ENCODE assay signal across 14 cellular contexts in genomic region chr12:123744836-123745235, GRCh38. TPM values are rescaled to one million over a fixed set of nuclear protein-coding genes. Genes with fewer than 3 reads are reported as not detected.
DNase-seq lines count a peak whose midpoint lies in the region; ATAC-seq, FAIRE-seq and TF ChIP-seq lines count a peak whose summit lies in the region.
"Had no signal": no experiment of that assay in that cellular context is flagged by ENCODE, and none has a peak within 500 bp of the region (broad histone marks: within the 10 kb centered on the region; RNA-seq: fewer than 3 reads in every experiment).

No MANE protein-coding gene starts in this region.

- H3K4me1 Mint-ChIP-seq in CD8-positive, alpha-beta memory T cell: peaks cover 9 to 13% (median 12%) of the 10 kb centered on the region in 3 donors
- H3K4me1 Mint-ChIP-seq: mesothelial cell of epicardium had no signal

- no peaks in the 10 kb centered on the region for H3K79me2 ChIP-seq in keratinocyte (ENCODE audit: control insufficient read depth, insufficient read depth, low read length)

- no peak overlapping the region for H3K27ac Mint-ChIP-seq in CD8-positive, alpha-beta memory T cell
- H3K27ac Mint-ChIP-seq: mesothelial cell of epicardium had no signal

- no peaks in the 10 kb centered on the region for H3K9me1 ChIP-seq in keratinocyte (ENCODE audit: control insufficient read depth, extremely low read depth, insufficient read depth, low read length)

- H3K27me3 ChIP-seq in BE2C (no peaks in the 10 kb centered on the region), keratinocyte (ENCODE audit: control insufficient read depth, extremely low read depth, insufficient read depth, low read length) (no peaks in the 10 kb centered on the region)
- H3K27me3 ChIP-seq in CD8-positive, alpha-beta memory T cell (ENCODE audit: insufficient read depth, low read length, poor library complexity, severe bottlenecking): no peaks in the 10 kb centered on the region
- H3K27me3 ChIP-seq: suprapubic skin had no signal

- H3K36me3 Mint-ChIP-seq in CD8-positive, alpha-beta memory T cell: peaks cover 0 to 82% (median 30%) of the 10 kb centered on the region in 3 donors

- CTCF ChIA-PET in CD8-positive, alpha-beta memory T cell (lab: Charles Lee): no interaction called here

- H3K36me3 ChIP-seq in BE2C: peaks cover 34% of the 10 kb centered on the region
- peaks cover 16 to 19% of the 10 kb centered on the region in 2 experiments for H3K36me3 ChIP-seq in keratinocyte (ENCODE audit: control insufficient read depth in 2 of 2, extremely low read depth in 1 of 2, insufficient read depth in 2 of 2, low read length in 2 of 2)
- peaks cover 35% of the 10 kb centered on the region for H3K36me3 ChIP-seq in CD8-positive, alpha-beta memory T cell (ENCODE audit: insufficient read depth, low read length)

- no peak overlapping the region for H3K4me3 ChIP-seq in BE2C (ENCODE audit: low read depth, low read length)
- no peak overlapping the region for H3K4me3 ChIP-seq in GM12875 (ENCODE audit: low read depth, low read length)
- no peak overlapping the region for H3K4me3 ChIP-seq in keratinocyte (ENCODE audit: control insufficient read depth in 2 of 3, extremely low read depth in 1 of 3, insufficient read depth in 2 of 3, low read depth in 1 of 3, low read length in 3 of 3)
- H3K4me3 ChIP-seq in CD8-positive, alpha-beta memory T cell (ENCODE audit: low read length): no peak overlapping the region
- H3K4me3 ChIP-seq: suprapubic skin had no signal

- no peak overlapping the region for H3K4me3 Mint-ChIP-seq in CD8-positive, alpha-beta memory T cell
- H3K4me3 Mint-ChIP-seq: mesothelial cell of epicardium had no signal

- DNase-seq in BE2C (peak; percentile 55), UCSD-AML1 (lab: John Stamatoyannopoulos, UW; ENCODE audit: unreplicated experiment) (peak; percentile 42), keratinocyte (ENCODE audit: low read depth, low spot score) (no peak), hippocampal formation (lab: John Stamatoyannopoulos, UW) (no peak), NCI-H187 (lab: John Stamatoyannopoulos, UW) (no peak)
- DNase-seq in CD8-positive, alpha-beta memory T cell: no peak
- DNase-seq: activated CD4-positive, alpha-beta T cell treated with anti-CD3 and anti-CD28 coated beads for 1 hour; NCI-H345; SHP77 treated with DMSO at 0.1 percent for 48 hours had no signal

- H3K27me3 Mint-ChIP-seq in CD8-positive, alpha-beta memory T cell: no peaks in the 10 kb centered on the region

- H4K20me1 ChIP-seq in keratinocyte (ENCODE audit: control insufficient read depth, extremely low read depth, insufficient read depth, low read length): no peaks in the 10 kb centered on the region

- no peaks in the 10 kb centered on the region for H3K9me3 ChIP-seq in BE2C
- no peaks in the 10 kb centered on the region for H3K9me3 ChIP-seq in keratinocyte (ENCODE audit: control insufficient read depth, low read depth, low read length)
- no peaks in the 10 kb centered on the region for H3K9me3 ChIP-seq in CD8-positive, alpha-beta memory T cell (ENCODE audit: low read length)
- H3K9me3 ChIP-seq: suprapubic skin had no signal

- TF ChIP-seq CTCF in BE2C (IDR thresholded peaks at IDR 0.05; ENCODE audit: low read depth, low read length): peak; percentile 65
- TF ChIP-seq CTCF in GM12875 (IDR thresholded peaks at IDR 0.05; ENCODE audit: borderline replicate concordance, insufficient read depth, low read depth, low read length): 0 out of 2 replicates have a peak, but pooled peaks have one; percentile 25
- TF ChIP-seq CTCF in keratinocyte (optimal IDR thresholded peaks at IDR 0.05 in 1 of 3, IDR thresholded peaks at IDR 0.05 in 1 of 3, conservative IDR thresholded peaks at IDR 0.05 in 1 of 3; ENCODE audit: extremely low read depth in 1 of 3, insufficient read depth in 2 of 3, low read length in 3 of 3): peak in 2 of 3 experiments; percentile 10 to 40

- H3K4me1 ChIP-seq in BE2C (no peaks in the 10 kb centered on the region), keratinocyte (ENCODE audit: control insufficient read depth, extremely low read depth, insufficient read depth, low read length) (no peaks in the 10 kb centered on the region)
- peaks cover 17% of the 10 kb centered on the region for H3K4me1 ChIP-seq in CD8-positive, alpha-beta memory T cell (ENCODE audit: insufficient read depth, low read length)
- H3K4me1 ChIP-seq: suprapubic skin had no signal

- dilution Hi-C loops in keratinocyte (cut with MboI; ENCODE audit: extremely low pct_ligation_motif_present, low sequenced_read_pairs): no loop called here

- H3K27ac ChIP-seq in keratinocyte (ENCODE audit: control insufficient read depth, insufficient read depth, low read length): no peak overlapping the region
- no peak overlapping the region for H3K27ac ChIP-seq in CD8-positive, alpha-beta memory T cell (ENCODE audit: low read depth, low read length)
- H3K27ac ChIP-seq: epithelial cell of prostate, suprapubic skin had no signal

- FAIRE-seq in keratinocyte (lab: Jason Lieb, UNC): no peak

- H3K9ac ChIP-seq in keratinocyte (ENCODE audit: control insufficient read depth, extremely low read depth, insufficient read depth, low read length): no peak overlapping the region

- POLR2A ChIA-PET in CD8-positive, alpha-beta memory T cell (lab: Charles Lee): no interaction called here

- no peak overlapping the region for H3K4me2 ChIP-seq in keratinocyte (ENCODE audit: control insufficient read depth, extremely low read depth, insufficient read depth, low read depth, low read length)

- H2AFZ ChIP-seq in keratinocyte (ENCODE audit: control insufficient read depth, low read length): no peak overlapping the region

- no peak for ATAC-seq in HG02852 (IDR thresholded peaks at IDR 0.05; ENCODE audit: unreplicated experiment)

- no peaks in the 10 kb centered on the region for H3K9me3 Mint-ChIP-seq in CD8-positive, alpha-beta memory T cell
- H3K9me3 Mint-ChIP-seq: mesothelial cell of epicardium had no signal

RNA-seq across cellular contexts. Expression of gene DNAH10, which starts 17.3 kb away (rescaled TPM):
- polyA plus RNA-seq in BE2C (2012; ENCODE audit: insufficient read depth, insufficient read length, low read depth): 4.9 TPM
- polyA plus RNA-seq in keratinocyte: 0.01 to 0.08 TPM (median 0.02 TPM) in 3 replicates
- polyA plus RNA-seq in keratinocyte (2011; ENCODE audit: low read depth): 0.15 TPM
- 0.06 TPM in 1 of 2 replicates, not detected in the other for polyA plus RNA-seq in keratinocyte (2011; cell fraction: cytosol; rRNA removed)
- polyA plus RNA-seq in keratinocyte (2011; cell fraction: nucleus; rRNA removed): 0.06 and 0.13 TPM in 2 replicates
- polyA plus RNA-seq in keratinocyte (2012; ENCODE audit: low replicate concordance): 0.04 and 0.08 TPM in 2 replicates
- 0.10 to 0.52 TPM in 2 of 3 replicates, not detected in the other for polyA minus RNA-seq in keratinocyte
- not detected for polyA minus RNA-seq in keratinocyte (2011; cell fraction: cytosol; rRNA and poly(A)+ RNA removed)
- polyA minus RNA-seq in keratinocyte (2011; cell fraction: nucleus; rRNA and poly(A)+ RNA removed): not detected in 2 replicates
- total RNA-seq in CD8-positive, alpha-beta memory T cell: under 1 TPM; 0.09 to 0.13 TPM
- polyA plus RNA-seq in CD8-positive, alpha-beta memory T cell: not detected

RNA-seq across cellular contexts. Expression of gene ATP6V0A2, which starts 32.7 kb away (rescaled TPM):
- polyA plus RNA-seq in BE2C (2012; ENCODE audit: insufficient read depth, insufficient read length, low read depth): 16.1 TPM
- 13.5 to 21.1 TPM (median 21.0 TPM) in 3 replicates for polyA plus RNA-seq in keratinocyte
- polyA plus RNA-seq in keratinocyte (2011; ENCODE audit: low read depth): 5.1 TPM
- polyA plus RNA-seq in keratinocyte (2011; cell fraction: cytosol; rRNA removed): 6.5 and 9.8 TPM in 2 replicates
- polyA plus RNA-seq in keratinocyte (2011; cell fraction: nucleus; rRNA removed): 37.7 TPM in 2 replicates
- 7.0 and 12.9 TPM in 2 replicates for polyA plus RNA-seq in keratinocyte (2012; ENCODE audit: low replicate concordance)
- polyA minus RNA-seq in keratinocyte: 24.9 to 32.8 TPM (median 27.0 TPM) in 3 replicates
- 3.8 TPM for polyA minus RNA-seq in keratinocyte (2011; cell fraction: cytosol; rRNA and poly(A)+ RNA removed)
- polyA minus RNA-seq in keratinocyte (2011; cell fraction: nucleus; rRNA and poly(A)+ RNA removed): 21.8 and 24.2 TPM in 2 replicates
- total RNA-seq in CD8-positive, alpha-beta memory T cell: 100 to 1,000 TPM; 109 to 113 TPM
- polyA plus RNA-seq in CD8-positive, alpha-beta memory T cell: 27.1 TPM

Comparison
In these comparisons a context has a peak if more than half of its experiments do, and no peak if none do; other contexts are left out.
1. DNase-seq: peak in BE2C (single experiment) and UCSD-AML1 (single experiment); none in keratinocyte (single experiment), hippocampal formation (0 of 2), NCI-H187 (0 of 2) and CD8-positive, alpha-beta memory T cell (0 of 5).
2. Peak in every context shown above with its lines, with median percentiles within 50 percentile points of each other: CTCF ChIP-seq.